Comparison of ENCODE assay signal across 19 cellular contexts in genomic region chr12:9030776-9031175, GRCh38.
"Had no signal": no experiment of that assay in that cellular context is flagged by ENCODE, and none has a peak within 500 bp of the region (broad histone marks: within the 10 kb centered on the region; RNA-seq: fewer than 3 reads in every experiment).

No MANE protein-coding gene starts in this region.

- H3K9me3 Mint-ChIP-seq: T-helper 2 cell treated with Interferon-gamma antibody and Interleukin-4, amounts not matched to agents 5 μg/mL and 100 μg/mL, for 36 hours had no signal

- H3K4me3 Mint-ChIP-seq: T-helper 2 cell treated with Interferon-gamma antibody and Interleukin-4, amounts not matched to agents 5 μg/mL and 100 μg/mL, for 36 hours; WTC11 had no signal

- H3K27ac ChIP-seq: brain microvascular endothelial cell, colonic mucosa, gastrocnemius medialis, left lung, stomach had no signal

- H3K27ac Mint-ChIP-seq: T-helper 2 cell treated with Interferon-gamma antibody and Interleukin-4, amounts not matched to agents 5 μg/mL and 100 μg/mL, for 36 hours; WTC11 had no signal

- H3K9me3 ChIP-seq: colonic mucosa, gastrocnemius medialis, left lung, stomach had no signal

- H3K4me1 ChIP-seq: colonic mucosa, gastrocnemius medialis, left lung, stomach had no signal

- ATAC-seq: esophagus mucosa, gastrocnemius medialis, left lung, WTC11 had no signal

- H3K36me3 ChIP-seq: brain microvascular endothelial cell, colonic mucosa, gastrocnemius medialis, left lung, stomach had no signal

- H3K27me3 ChIP-seq: brain microvascular endothelial cell, colonic mucosa, gastrocnemius medialis, left lung, stomach had no signal

- DNase-seq: activated CD4-positive, alpha-beta T cell treated with anti-CD3 and anti-CD28 coated beads for 4 hours; activated CD8-positive, alpha-beta memory T cell treated with anti-CD3 and anti-CD28 coated beads for 24 hours; activated CD8-positive, alpha-beta memory T cell treated with anti-CD3 and anti-CD28 coated beads, Interleukin-2, amount 50 U/mL, for 48 hours; activated gamma-delta T cell; aorta; brain microvascular endothelial cell; central memory CD4-positive, alpha-beta T cell; colonic mucosa; gastrocnemius medialis; head of caudate nucleus; left lung; midbrain; stimulated activated CD4-positive, alpha-beta T cell treated with anti-CD3 and anti-CD28 coated beads, Interleukin-2, amount 100 ng/mL, for 24 hours; stomach; SW 1271; trophoblast cell had no signal

- H3K4me3 ChIP-seq: colonic mucosa, gastrocnemius medialis, left lung, stomach had no signal
